Comparison of ENCODE assay signal across 35 cellular contexts in genomic region chr15:33430564-33430963, GRCh38.
"Had no signal": no experiment of that assay in that cellular context is flagged by ENCODE, and none has a peak within 500 bp of the region (broad histone marks: within the 10 kb centered on the region; RNA-seq: fewer than 3 reads in every experiment).

No MANE protein-coding gene starts in this region.

- H3K4me1 Mint-ChIP-seq: activated B cell treated with CpG ODN at 0.5 μM for 24 hours; activated CD4-positive, alpha-beta T cell treated with anti-CD3 and anti-CD28 coated beads, Interleukin-2, amount 10 ng/mL, durations not matched to agents 24 days and 14 days; activated naive CD4-positive, alpha-beta T cell treated with anti-CD3 and anti-CD28 coated beads, Interleukin-2, amount 10 ng/mL, durations not matched to agents 7 days and 5 days; activated naive CD4-positive, alpha-beta T cell treated with anti-CD3 and anti-CD28 coated beads, Interleukin-2, amount 50 U/mL, for 24 hours; activated naive CD8-positive, alpha-beta T cell treated with anti-CD3 and anti-CD28 coated beads, Interleukin-2, amount 10 ng/mL, durations not matched to agents 7 days and 5 days; activated naive CD8-positive, alpha-beta T cell treated with anti-CD3 and anti-CD28 coated beads, Interleukin-2, amount 50 U/mL, for 24 hours; central memory CD8-positive, alpha-beta T cell had no signal

- H3K4me3 Mint-ChIP-seq: activated B cell treated with CpG ODN at 0.5 μM for 24 hours; activated CD4-positive, alpha-beta memory T cell treated with anti-CD3 and anti-CD28 coated beads for 36 hours; activated CD4-positive, alpha-beta T cell treated with anti-CD3 and anti-CD28 coated beads, Interleukin-2, amount 10 ng/mL, durations not matched to agents 24 days and 14 days; activated CD8-positive, alpha-beta T cell treated with anti-CD3 and anti-CD28 coated beads for 36 hours; activated naive CD4-positive, alpha-beta T cell treated with anti-CD3 and anti-CD28 coated beads, Interleukin-2, amount 10 ng/mL, durations not matched to agents 7 days and 5 days; activated naive CD4-positive, alpha-beta T cell treated with anti-CD3 and anti-CD28 coated beads, Interleukin-2, amount 50 U/mL, for 24 hours; activated naive CD8-positive, alpha-beta T cell; activated naive CD8-positive, alpha-beta T cell treated with anti-CD3 and anti-CD28 coated beads, Interleukin-2, amount 10 ng/mL, durations not matched to agents 7 days and 5 days; activated naive CD8-positive, alpha-beta T cell treated with anti-CD3 and anti-CD28 coated beads, Interleukin-2, amount 50 U/mL, for 24 hours; activated T-cell treated with anti-CD3 and anti-CD28 coated beads, Interleukin-2, amount 50 U/mL, for 24 hours; brain; central memory CD8-positive, alpha-beta T cell; T-helper 1 cell treated with Interleukin-12 subunit alpha and Interleukin-12 subunit beta and Interleukin-4 antibody, amounts not matched to agents 30 μg/mL and 1 μg/mL, for 36 hours; T-helper 2 cell treated with Interferon-gamma antibody and Interleukin-4, amounts not matched to agents 5 μg/mL and 100 μg/mL, for 36 hours had no signal

- H3K36me3 ChIP-seq: ascending aorta, cardiac muscle cell had no signal

- DNase-seq: activated B cell treated with CpG ODN at 0.5 μM for 24 hours; activated CD4-positive, alpha-beta memory T cell treated with anti-CD3 and anti-CD28 coated beads for 36 hours; activated CD4-positive, alpha-beta T cell treated with anti-CD3 and anti-CD28 coated beads for 4 hours; activated CD4-positive, alpha-beta T cell treated with anti-CD3 and anti-CD28 coated beads, Interleukin-2, amount 10 ng/mL, durations not matched to agents 24 days and 14 days; activated CD4-positive, alpha-beta T cell treated with anti-CD3 and anti-CD28 coated beads, Interleukin-2, amount 50 U/mL, for 1 hour; activated CD4-positive, alpha-beta T cell treated with anti-CD3 and anti-CD28 coated beads, Interleukin-2, amount 50 U/mL, for 4 hours; activated CD4-positive, CD25-positive, alpha-beta regulatory T cell treated with anti-CD3 and anti-CD28 coated beads, Interleukin-2, amount 50 U/mL, for 72 hours; activated CD8-positive, alpha-beta memory T cell treated with anti-CD3 and anti-CD28 coated beads, Interleukin-2, amount 50 U/mL, for 4 hours; activated CD8-positive, alpha-beta T cell treated with anti-CD3 and anti-CD28 coated beads for 36 hours; activated effector memory CD4-positive, alpha-beta T cell treated with Interleukin-2 at 50 U/mL for 16 hours; activated gamma-delta T cell; activated naive CD4-positive, alpha-beta T cell treated with anti-CD3 and anti-CD28 coated beads, Interleukin-2, amount 10 ng/mL, durations not matched to agents 7 days and 5 days; activated naive CD4-positive, alpha-beta T cell treated with Interleukin-2 at 50 U/mL for 16 hours; activated naive CD8-positive, alpha-beta T cell treated with anti-CD3 and anti-CD28 coated beads, Interleukin-2, amount 10 ng/mL, durations not matched to agents 7 days and 5 days; activated naive CD8-positive, alpha-beta T cell treated with anti-CD3 and anti-CD28 coated beads, Interleukin-2, amount 50 U/mL, for 24 hours; activated T-cell treated with anti-CD3 and anti-CD28 coated beads for 4 hours; activated T-cell treated with anti-CD3 and anti-CD28 coated beads, Interleukin-2, amount 50 U/mL, for 24 hours; activated T-cell treated with anti-CD3 and anti-CD28 coated beads, Interleukin-2, amount 50 U/mL, for 48 hours; amygdala; anterior cingulate cortex; caudate nucleus; cerebellar nuclear complex; T-helper 1 cell; T-helper 2 cell; T-helper 9 cell had no signal

- H3K36me3 Mint-ChIP-seq: activated CD4-positive, alpha-beta memory T cell treated with anti-CD3 and anti-CD28 coated beads for 36 hours; activated naive CD4-positive, alpha-beta T cell treated with anti-CD3 and anti-CD28 coated beads, Interleukin-2, amount 10 ng/mL, durations not matched to agents 7 days and 5 days; activated naive CD4-positive, alpha-beta T cell treated with anti-CD3 and anti-CD28 coated beads, Interleukin-2, amount 50 U/mL, for 24 hours; activated naive CD8-positive, alpha-beta T cell; activated naive CD8-positive, alpha-beta T cell treated with anti-CD3 and anti-CD28 coated beads, Interleukin-2, amount 10 ng/mL, durations not matched to agents 7 days and 5 days; brain had no signal

- H3K9me3 ChIP-seq: ascending aorta had no signal

- H3K9me3 Mint-ChIP-seq: activated CD4-positive, alpha-beta T cell treated with anti-CD3 and anti-CD28 coated beads, Interleukin-2, amount 10 ng/mL, durations not matched to agents 24 days and 14 days; activated naive CD4-positive, alpha-beta T cell treated with anti-CD3 and anti-CD28 coated beads, Interleukin-2, amount 50 U/mL, for 24 hours; activated naive CD8-positive, alpha-beta T cell treated with anti-CD3 and anti-CD28 coated beads, Interleukin-2, amount 10 ng/mL, durations not matched to agents 7 days and 5 days; activated naive CD8-positive, alpha-beta T cell treated with anti-CD3 and anti-CD28 coated beads, Interleukin-2, amount 50 U/mL, for 24 hours; activated T-cell treated with anti-CD3 and anti-CD28 coated beads, Interleukin-2, amount 50 U/mL, for 24 hours; activated T-helper 2 cell treated with anti-CD3 and anti-CD28 coated beads, Interferon-gamma antibody, Interleukin-2, Interleukin-4, amounts not matched to agents 10 μg/mL and 5 μg/mL and 100 μg/mL, durations not matched to agents 14 hours and 24 hours and 36 hours; central memory CD8-positive, alpha-beta T cell; T-helper 1 cell treated with Interleukin-12 subunit alpha and Interleukin-12 subunit beta and Interleukin-4 antibody, amounts not matched to agents 30 μg/mL and 1 μg/mL, for 36 hours; T-helper 2 cell treated with Interferon-gamma antibody and Interleukin-4, amounts not matched to agents 5 μg/mL and 100 μg/mL, for 36 hours had no signal

- H3K27me3 ChIP-seq: ascending aorta, cardiac muscle cell had no signal

- H3K27me3 Mint-ChIP-seq: activated B cell treated with CpG ODN at 0.5 μM for 24 hours; activated CD4-positive, alpha-beta memory T cell treated with anti-CD3 and anti-CD28 coated beads for 36 hours; activated CD4-positive, alpha-beta T cell treated with anti-CD3 and anti-CD28 coated beads, Interleukin-2, amount 10 ng/mL, durations not matched to agents 24 days and 14 days; activated CD8-positive, alpha-beta T cell treated with anti-CD3 and anti-CD28 coated beads for 36 hours; activated naive CD4-positive, alpha-beta T cell treated with anti-CD3 and anti-CD28 coated beads, Interleukin-2, amount 10 ng/mL, durations not matched to agents 7 days and 5 days; activated naive CD4-positive, alpha-beta T cell treated with anti-CD3 and anti-CD28 coated beads, Interleukin-2, amount 50 U/mL, for 24 hours; activated naive CD8-positive, alpha-beta T cell treated with anti-CD3 and anti-CD28 coated beads, Interleukin-2, amount 50 U/mL, for 24 hours; activated T-cell treated with anti-CD3 and anti-CD28 coated beads, Interleukin-2, amount 50 U/mL, for 24 hours had no signal

- H3K27ac ChIP-seq: ascending aorta, cardiac muscle cell, VCaP had no signal

- H3K27ac Mint-ChIP-seq: activated B cell treated with CpG ODN at 0.5 μM for 24 hours; activated CD4-positive, alpha-beta memory T cell treated with anti-CD3 and anti-CD28 coated beads for 36 hours; activated CD4-positive, alpha-beta T cell treated with anti-CD3 and anti-CD28 coated beads, Interleukin-2, amount 10 ng/mL, durations not matched to agents 24 days and 14 days; activated CD8-positive, alpha-beta T cell treated with anti-CD3 and anti-CD28 coated beads for 36 hours; activated naive CD4-positive, alpha-beta T cell treated with anti-CD3 and anti-CD28 coated beads, Interleukin-2, amount 10 ng/mL, durations not matched to agents 7 days and 5 days; activated naive CD4-positive, alpha-beta T cell treated with anti-CD3 and anti-CD28 coated beads, Interleukin-2, amount 50 U/mL, for 24 hours; activated naive CD8-positive, alpha-beta T cell; activated naive CD8-positive, alpha-beta T cell treated with anti-CD3 and anti-CD28 coated beads, Interleukin-2, amount 10 ng/mL, durations not matched to agents 7 days and 5 days; activated naive CD8-positive, alpha-beta T cell treated with anti-CD3 and anti-CD28 coated beads, Interleukin-2, amount 50 U/mL, for 24 hours; activated T-cell treated with anti-CD3 and anti-CD28 coated beads, Interleukin-2, amount 50 U/mL, for 24 hours; activated T-helper 2 cell treated with anti-CD3 and anti-CD28 coated beads, Interferon-gamma antibody, Interleukin-2, Interleukin-4, amounts not matched to agents 10 μg/mL and 5 μg/mL and 100 μg/mL, durations not matched to agents 14 hours and 24 hours and 36 hours; brain; T-helper 1 cell treated with Interleukin-12 subunit alpha and Interleukin-12 subunit beta and Interleukin-4 antibody, amounts not matched to agents 30 μg/mL and 1 μg/mL, for 36 hours; T-helper 2 cell treated with Interferon-gamma antibody and Interleukin-4, amounts not matched to agents 5 μg/mL and 100 μg/mL, for 36 hours had no signal

- H3K4me1 ChIP-seq: ascending aorta had no signal

- H3K4me3 ChIP-seq: ascending aorta, cardiac muscle cell had no signal

- ATAC-seq: activated CD8-positive, alpha-beta T cell treated with anti-CD3 and anti-CD28 coated beads for 36 hours; activated naive CD8-positive, alpha-beta T cell treated with anti-CD3 and anti-CD28 coated beads, Interleukin-2, amount 50 U/mL, for 24 hours had no signal
